1 cellular context compared by ENCODE assay signal in genomic region chr4:60485279-60485678, GRCh38.
TF ChIP-seq lines count a peak whose summit lies in the region.

No MANE protein-coding gene starts in this region.

TF ChIP-seq in IMR-90, 13 proteins besides CTCF, POLR2A, EP300 and RAD21:
- TF ChIP-seq BHLHE40 (IDR thresholded peaks at IDR 0.05; ENCODE audit: low read depth, low read length) (no peak), MXI1 (IDR thresholded peaks at IDR 0.05; ENCODE audit: borderline replicate concordance, low read depth, low read length) (no peak), ELK1 (IDR thresholded peaks at IDR 0.05; ENCODE audit: borderline replicate concordance, low read depth, low read length) (no peak), CHD1 (IDR thresholded peaks at IDR 0.05; ENCODE audit: low read depth, low read length) (no peak), RFX5 (IDR thresholded peaks at IDR 0.05; ENCODE audit: low read depth, low read length) (no peak)
